ENCODE assay signal across 1 cellular context in the genomic region with DNA sequence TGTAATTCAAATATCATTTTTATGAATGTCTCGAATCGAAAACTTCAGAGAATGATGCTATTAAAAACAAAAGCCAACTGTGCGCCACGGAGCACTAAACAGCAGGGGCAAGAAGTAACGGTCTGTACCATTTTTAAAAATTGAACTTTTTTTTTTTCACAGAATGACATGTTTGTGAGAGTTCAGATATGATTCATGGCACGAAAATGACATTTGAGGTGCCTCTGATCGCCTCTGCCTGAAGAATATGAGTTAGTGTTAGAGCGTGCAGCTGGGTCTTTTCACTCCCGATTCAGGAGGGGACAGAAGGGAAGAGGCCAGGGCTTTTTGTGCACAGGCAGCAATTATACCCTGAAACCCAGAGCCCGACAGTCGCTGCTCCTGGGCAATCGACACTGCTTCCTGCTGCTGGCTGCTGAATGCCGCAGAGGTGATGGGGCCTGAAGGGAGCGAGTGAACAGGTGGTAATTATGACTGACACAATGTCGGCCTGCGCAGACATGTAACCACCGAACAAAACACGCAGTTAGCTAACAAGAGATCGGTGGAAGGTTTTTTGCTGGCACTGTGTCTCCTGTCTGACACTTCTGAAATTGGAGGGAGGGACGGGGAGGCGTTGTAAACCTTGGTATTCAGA.
TF ChIP-seq lines count a peak whose summit lies in the region.

No MANE protein-coding gene starts in this region.

TF ChIP-seq in GM23338, 12 proteins besides CTCF, POLR2A, EP300 and RAD21 (continued from another document):
- TF ChIP-seq, protein P1, sequence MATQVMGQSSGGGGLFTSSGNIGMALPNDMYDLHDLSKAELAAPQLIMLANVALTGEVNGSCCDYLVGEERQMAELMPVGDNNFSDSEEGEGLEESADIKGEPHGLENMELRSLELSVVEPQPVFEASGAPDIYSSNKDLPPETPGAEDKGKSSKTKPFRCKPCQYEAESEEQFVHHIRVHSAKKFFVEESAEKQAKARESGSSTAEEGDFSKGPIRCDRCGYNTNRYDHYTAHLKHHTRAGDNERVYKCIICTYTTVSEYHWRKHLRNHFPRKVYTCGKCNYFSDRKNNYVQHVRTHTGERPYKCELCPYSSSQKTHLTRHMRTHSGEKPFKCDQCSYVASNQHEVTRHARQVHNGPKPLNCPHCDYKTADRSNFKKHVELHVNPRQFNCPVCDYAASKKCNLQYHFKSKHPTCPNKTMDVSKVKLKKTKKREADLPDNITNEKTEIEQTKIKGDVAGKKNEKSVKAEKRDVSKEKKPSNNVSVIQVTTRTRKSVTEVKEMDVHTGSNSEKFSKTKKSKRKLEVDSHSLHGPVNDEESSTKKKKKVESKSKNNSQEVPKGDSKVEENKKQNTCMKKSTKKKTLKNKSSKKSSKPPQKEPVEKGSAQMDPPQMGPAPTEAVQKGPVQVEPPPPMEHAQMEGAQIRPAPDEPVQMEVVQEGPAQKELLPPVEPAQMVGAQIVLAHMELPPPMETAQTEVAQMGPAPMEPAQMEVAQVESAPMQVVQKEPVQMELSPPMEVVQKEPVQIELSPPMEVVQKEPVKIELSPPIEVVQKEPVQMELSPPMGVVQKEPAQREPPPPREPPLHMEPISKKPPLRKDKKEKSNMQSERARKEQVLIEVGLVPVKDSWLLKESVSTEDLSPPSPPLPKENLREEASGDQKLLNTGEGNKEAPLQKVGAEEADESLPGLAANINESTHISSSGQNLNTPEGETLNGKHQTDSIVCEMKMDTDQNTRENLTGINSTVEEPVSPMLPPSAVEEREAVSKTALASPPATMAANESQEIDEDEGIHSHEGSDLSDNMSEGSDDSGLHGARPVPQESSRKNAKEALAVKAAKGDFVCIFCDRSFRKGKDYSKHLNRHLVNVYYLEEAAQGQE (IDR thresholded peaks at IDR 0.05; ENCODE audit: unreplicated experiment) = no peak
- TF ChIP-seq, protein P2, sequence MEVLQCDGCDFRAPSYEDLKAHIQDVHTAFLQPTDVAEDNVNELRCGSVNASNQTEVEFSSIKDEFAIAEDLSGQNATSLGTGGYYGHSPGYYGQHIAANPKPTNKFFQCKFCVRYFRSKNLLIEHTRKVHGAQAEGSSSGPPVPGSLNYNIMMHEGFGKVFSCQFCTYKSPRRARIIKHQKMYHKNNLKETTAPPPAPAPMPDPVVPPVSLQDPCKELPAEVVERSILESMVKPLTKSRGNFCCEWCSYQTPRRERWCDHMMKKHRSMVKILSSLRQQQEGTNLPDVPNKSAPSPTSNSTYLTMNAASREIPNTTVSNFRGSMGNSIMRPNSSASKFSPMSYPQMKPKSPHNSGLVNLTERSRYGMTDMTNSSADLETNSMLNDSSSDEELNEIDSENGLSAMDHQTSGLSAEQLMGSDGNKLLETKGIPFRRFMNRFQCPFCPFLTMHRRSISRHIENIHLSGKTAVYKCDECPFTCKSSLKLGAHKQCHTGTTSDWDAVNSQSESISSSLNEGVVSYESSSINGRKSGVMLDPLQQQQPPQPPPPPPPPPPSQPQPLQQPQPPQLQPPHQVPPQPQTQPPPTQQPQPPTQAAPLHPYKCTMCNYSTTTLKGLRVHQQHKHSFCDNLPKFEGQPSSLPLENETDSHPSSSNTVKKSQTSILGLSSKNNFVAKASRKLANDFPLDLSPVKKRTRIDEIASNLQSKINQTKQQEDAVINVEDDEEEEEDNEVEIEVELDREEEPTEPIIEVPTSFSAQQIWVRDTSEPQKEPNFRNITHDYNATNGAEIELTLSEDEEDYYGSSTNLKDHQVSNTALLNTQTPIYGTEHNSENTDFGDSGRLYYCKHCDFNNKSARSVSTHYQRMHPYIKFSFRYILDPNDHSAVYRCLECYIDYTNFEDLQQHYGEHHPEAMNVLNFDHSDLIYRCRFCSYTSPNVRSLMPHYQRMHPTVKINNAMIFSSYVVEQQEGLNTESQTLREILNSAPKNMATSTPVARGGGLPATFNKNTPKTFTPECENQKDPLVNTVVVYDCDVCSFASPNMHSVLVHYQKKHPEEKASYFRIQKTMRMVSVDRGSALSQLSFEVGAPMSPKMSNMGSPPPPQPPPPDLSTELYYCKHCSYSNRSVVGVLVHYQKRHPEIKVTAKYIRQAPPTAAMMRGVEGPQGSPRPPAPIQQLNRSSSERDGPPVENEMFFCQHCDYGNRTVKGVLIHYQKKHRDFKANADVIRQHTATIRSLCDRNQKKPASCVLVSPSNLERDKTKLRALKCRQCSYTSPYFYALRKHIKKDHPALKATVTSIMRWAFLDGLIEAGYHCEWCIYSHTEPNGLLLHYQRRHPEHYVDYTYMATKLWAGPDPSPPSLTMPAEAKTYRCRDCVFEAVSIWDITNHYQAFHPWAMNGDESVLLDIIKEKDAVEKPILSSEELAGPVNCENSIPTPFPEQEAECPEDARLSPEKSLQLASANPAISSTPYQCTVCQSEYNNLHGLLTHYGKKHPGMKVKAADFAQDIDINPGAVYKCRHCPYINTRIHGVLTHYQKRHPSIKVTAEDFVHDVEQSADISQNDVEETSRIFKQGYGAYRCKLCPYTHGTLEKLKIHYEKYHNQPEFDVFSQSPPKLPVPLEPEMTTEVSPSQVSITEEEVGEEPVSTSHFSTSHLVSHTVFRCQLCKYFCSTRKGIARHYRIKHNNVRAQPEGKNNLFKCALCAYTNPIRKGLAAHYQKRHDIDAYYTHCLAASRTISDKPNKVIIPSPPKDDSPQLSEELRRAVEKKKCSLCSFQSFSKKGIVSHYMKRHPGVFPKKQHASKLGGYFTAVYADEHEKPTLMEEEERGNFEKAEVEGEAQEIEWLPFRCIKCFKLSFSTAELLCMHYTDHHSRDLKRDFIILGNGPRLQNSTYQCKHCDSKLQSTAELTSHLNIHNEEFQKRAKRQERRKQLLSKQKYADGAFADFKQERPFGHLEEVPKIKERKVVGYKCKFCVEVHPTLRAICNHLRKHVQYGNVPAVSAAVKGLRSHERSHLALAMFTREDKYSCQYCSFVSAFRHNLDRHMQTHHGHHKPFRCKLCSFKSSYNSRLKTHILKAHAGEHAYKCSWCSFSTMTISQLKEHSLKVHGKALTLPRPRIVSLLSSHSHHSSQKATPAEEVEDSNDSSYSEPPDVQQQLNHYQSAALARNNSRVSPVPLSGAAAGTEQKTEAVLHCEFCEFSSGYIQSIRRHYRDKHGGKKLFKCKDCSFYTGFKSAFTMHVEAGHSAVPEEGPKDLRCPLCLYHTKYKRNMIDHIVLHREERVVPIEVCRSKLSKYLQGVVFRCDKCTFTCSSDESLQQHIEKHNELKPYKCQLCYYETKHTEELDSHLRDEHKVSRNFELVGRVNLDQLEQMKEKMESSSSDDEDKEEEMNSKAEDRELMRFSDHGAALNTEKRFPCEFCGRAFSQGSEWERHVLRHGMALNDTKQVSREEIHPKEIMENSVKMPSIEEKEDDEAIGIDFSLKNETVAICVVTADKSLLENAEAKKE (CRISPR knock-in tag; IDR thresholded peaks at IDR 0.05) = no peak
- TF ChIP-seq EZH2phosphoT487 (IDR thresholded peaks at IDR 0.05; ENCODE audit: unreplicated experiment) = no peak
